Comparison of ENCODE assay signal across 22 cellular contexts in genomic region chr21:46017695-46018094, GRCh38. TPM values are rescaled to one million over a fixed set of nuclear protein-coding genes. Genes with fewer than 3 reads are reported as not detected.
DNase-seq lines count a peak whose midpoint lies in the region; ATAC-seq and TF ChIP-seq lines count a peak whose summit lies in the region.
"Had no signal": no experiment of that assay in that cellular context is flagged by ENCODE, and none has a peak within 500 bp of the region (broad histone marks: within the 10 kb centered on the region; RNA-seq: fewer than 3 reads in every experiment).

No MANE protein-coding gene starts in this region.

- H3K9me3 ChIP-seq in BLaER1 (no peaks in the 10 kb centered on the region), HEK293 (ENCODE audit: control insufficient read depth, insufficient read depth, low read depth, low read length) (no peaks in the 10 kb centered on the region)
- H3K9me3 ChIP-seq: A549, HAP-1 had no signal

- TF ChIP-seq CTCF in HEK293 (tag by site-specific recombination; IDR thresholded peaks at IDR 0.05) (no peak), astrocyte of the cerebellum (IDR thresholded peaks at IDR 0.05; ENCODE audit: low read depth, low read length, missing control alignments) (no peak), GM13977 (IDR thresholded peaks at IDR 0.05; ENCODE audit: extremely low read depth, insufficient read depth, missing control alignments) (no peak)

- H3K27ac ChIP-seq in BLaER1 (no peak overlapping the region), HEK293 (ENCODE audit: extremely low read depth, low read depth, low read length) (no peak overlapping the region)
- H3K27ac ChIP-seq: A549, C4-2B had no signal

- H3K36me3 ChIP-seq in BLaER1 (no peaks in the 10 kb centered on the region), HEK293 (ENCODE audit: control insufficient read depth in 2 of 2, insufficient read depth in 1 of 2, low read length in 2 of 2) (no peaks in the 10 kb centered on the region)
- H3K36me3 ChIP-seq: BE2C, HAP-1 had no signal

- H3K4me1 ChIP-seq in BLaER1 (peaks cover 24% of the 10 kb centered on the region), HEK293 (ENCODE audit: control insufficient read depth, insufficient read depth, low read length) (no peaks in the 10 kb centered on the region)
- H3K4me1 ChIP-seq: A549, BE2C, HAP-1 had no signal

- no peak overlapping the region for H3K9ac ChIP-seq in BLaER1

- DNase-seq in astrocyte of the cerebellum (ENCODE audit: low read depth) (peak; percentile 59), kidney glomerular epithelial cell (lab: John Stamatoyannopoulos, UW) (peak; percentile 16), GM13977 (ENCODE audit: low spot score) (no peak), SK-N-DZ (ENCODE audit: low spot score) (no peak)
- DNase-seq in activated CD8-positive, alpha-beta memory T cell treated with anti-CD3 and anti-CD28 coated beads, Interleukin-2, amount 50 U/mL, for 48 hours = no peak
- DNase-seq: 8988T; ACHN; AML-193; BE2C; CD4-positive, CD25-positive, alpha-beta regulatory T cell; CD8-positive, alpha-beta T cell; DMS 273 treated with DMSO at 0.1 percent for 48 hours; DMS79; EL; GDM1; GOT3 had no signal

- no peak for ATAC-seq in HG03097 (IDR thresholded peaks at IDR 0.05; ENCODE audit: low FRiP score, unreplicated experiment)
- ATAC-seq: A549; CD8-positive, alpha-beta T cell had no signal

- POLR2A ChIA-PET in HEK293 (lab: Yijun Ruan, JAX) = no interaction called here

- H3K4me2 ChIP-seq in BLaER1 = peak overlapping the region; percentile 38
- H3K4me2 ChIP-seq: A549 had no signal

- no peak overlapping the region for H3K4me3 ChIP-seq in BLaER1
- no peak overlapping the region for H3K4me3 ChIP-seq in HEK293 (ENCODE audit: low read depth, low read length)
- no peak overlapping the region for H3K4me3 ChIP-seq in astrocyte of the cerebellum (ENCODE audit: low read depth, low read length)
- H3K4me3 ChIP-seq: A549, HAP-1 had no signal

- in situ Hi-C loops in astrocyte of the cerebellum (cut with HindIII; ENCODE audit: low sequenced_read_pairs) (no loop called here), GM13977 (cut with MboI; ENCODE audit: low pct_unique_long_range_greater_than_20kb, low sequenced_read_pairs, unreplicated experiment) (no loop called here)

- CTCF ChIA-PET in HEK293 (lab: Yijun Ruan, JAX) = interaction anchor here (0.7 kb wide), 1 partner anchor 39 kb away, joined by 3 read pairs; no protein-coding TSS in a partner anchor

- no peaks in the 10 kb centered on the region for H3K27me3 ChIP-seq in BLaER1
- H3K27me3 ChIP-seq: BE2C had no signal

- H4K20me1 ChIP-seq in BLaER1 = no peaks in the 10 kb centered on the region

TF ChIP-seq in HEK293, 187 proteins besides CTCF, POLR2A, EP300 and RAD21:
- no peak for TF ChIP-seq ZNF114 (tag by site-specific recombination; IDR thresholded peaks at IDR 0.05)
- peak; percentile 50 for TF ChIP-seq SETDB1 (IDR thresholded peaks at IDR 0.05; ENCODE audit: insufficient read length, low read length)

RNA-seq across cellular contexts. Expression of gene COL6A1, which starts 36.1 kb away (rescaled TPM):
- polyA plus RNA-seq in SK-N-DZ (2014; cell fraction: cytosol; rRNA removed) = 58.6 and 64.7 TPM in 2 replicates
- 367 and 476 TPM in 2 replicates for polyA plus RNA-seq in SK-N-DZ (2014; cell fraction: nucleus; rRNA removed)

Comparison
In these comparisons a context has a peak if more than half of its experiments do, and no peak if none do; other contexts are left out.
1. DNase-seq: peak in astrocyte of the cerebellum (single experiment) and kidney glomerular epithelial cell (single experiment); none in GM13977 (single experiment), activated CD8-positive, alpha-beta memory T cell treated with anti-CD3 and anti-CD28 coated beads, Interleukin-2, amount 50 U/mL, for 48 hours (single experiment) and SK-N-DZ (single experiment).